1 cellular context compared by ENCODE assay signal in the genomic region with DNA sequence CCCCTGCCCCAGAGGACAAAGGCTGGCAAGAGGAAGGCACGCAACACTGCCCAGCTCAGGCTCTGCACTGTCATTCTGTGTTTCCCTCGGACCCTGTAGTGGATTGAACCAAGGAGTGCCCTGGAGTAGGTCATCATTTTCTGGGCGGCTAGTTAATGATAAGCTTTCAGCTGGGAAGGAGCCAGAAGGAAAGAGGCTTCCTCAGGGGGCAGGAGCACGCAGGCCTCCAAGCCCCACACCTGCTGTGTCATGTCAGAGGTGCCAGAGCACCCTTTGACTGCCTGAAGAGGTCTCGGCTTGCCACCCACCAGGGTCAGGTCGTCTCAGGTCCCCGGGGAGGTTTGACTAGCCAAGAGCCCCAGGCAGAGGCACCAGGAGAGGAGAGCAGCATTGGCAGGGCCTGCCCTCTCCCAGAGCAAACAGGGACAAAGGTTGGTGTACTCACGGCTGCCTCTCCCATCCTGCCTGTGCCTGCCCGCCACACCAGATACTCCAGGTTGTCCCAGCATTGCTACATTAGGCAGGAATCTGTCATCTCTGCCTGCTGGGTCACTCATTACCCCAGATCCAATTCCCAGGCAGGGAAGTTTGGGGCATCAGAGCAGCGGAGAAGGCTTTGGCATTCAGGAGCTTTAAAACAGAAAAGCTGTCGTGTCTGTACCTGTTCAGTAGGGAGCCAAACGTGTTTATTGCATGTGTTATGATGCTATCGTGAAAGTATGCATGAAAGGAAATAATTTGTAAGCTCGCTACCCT.
TF ChIP-seq lines count a peak whose summit lies in the region.

No MANE protein-coding gene starts in this region.

TF ChIP-seq in HepG2, 621 proteins besides CTCF, POLR2A, EP300 and RAD21 (continued from another document and continues in another):
- TF ChIP-seq, protein P1, sequence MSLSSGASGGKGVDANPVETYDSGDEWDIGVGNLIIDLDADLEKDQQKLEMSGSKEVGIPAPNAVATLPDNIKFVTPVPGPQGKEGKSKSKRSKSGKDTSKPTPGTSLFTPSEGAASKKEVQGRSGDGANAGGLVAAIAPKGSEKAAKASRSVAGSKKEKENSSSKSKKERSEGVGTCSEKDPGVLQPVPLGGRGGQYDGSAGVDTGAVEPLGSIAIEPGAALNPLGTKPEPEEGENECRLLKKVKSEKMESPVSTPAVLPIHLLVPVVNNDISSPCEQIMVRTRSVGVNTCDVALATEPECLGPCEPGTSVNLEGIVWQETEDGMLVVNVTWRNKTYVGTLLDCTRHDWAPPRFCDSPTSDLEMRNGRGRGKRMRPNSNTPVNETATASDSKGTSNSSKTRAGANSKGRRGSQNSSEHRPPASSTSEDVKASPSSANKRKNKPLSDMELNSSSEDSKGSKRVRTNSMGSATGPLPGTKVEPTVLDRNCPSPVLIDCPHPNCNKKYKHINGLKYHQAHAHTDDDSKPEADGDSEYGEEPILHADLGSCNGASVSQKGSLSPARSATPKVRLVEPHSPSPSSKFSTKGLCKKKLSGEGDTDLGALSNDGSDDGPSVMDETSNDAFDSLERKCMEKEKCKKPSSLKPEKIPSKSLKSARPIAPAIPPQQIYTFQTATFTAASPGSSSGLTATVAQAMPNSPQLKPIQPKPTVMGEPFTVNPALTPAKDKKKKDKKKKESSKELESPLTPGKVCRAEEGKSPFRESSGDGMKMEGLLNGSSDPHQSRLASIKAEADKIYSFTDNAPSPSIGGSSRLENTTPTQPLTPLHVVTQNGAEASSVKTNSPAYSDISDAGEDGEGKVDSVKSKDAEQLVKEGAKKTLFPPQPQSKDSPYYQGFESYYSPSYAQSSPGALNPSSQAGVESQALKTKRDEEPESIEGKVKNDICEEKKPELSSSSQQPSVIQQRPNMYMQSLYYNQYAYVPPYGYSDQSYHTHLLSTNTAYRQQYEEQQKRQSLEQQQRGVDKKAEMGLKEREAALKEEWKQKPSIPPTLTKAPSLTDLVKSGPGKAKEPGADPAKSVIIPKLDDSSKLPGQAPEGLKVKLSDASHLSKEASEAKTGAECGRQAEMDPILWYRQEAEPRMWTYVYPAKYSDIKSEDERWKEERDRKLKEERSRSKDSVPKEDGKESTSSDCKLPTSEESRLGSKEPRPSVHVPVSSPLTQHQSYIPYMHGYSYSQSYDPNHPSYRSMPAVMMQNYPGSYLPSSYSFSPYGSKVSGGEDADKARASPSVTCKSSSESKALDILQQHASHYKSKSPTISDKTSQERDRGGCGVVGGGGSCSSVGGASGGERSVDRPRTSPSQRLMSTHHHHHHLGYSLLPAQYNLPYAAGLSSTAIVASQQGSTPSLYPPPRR (CRISPR knock-in tag; IDR thresholded peaks at IDR 0.05; ENCODE audit: borderline replicate concordance): peak; percentile 39; the same call in 1 of the 2 replicates
- no peak for TF ChIP-seq SCMH1 (CRISPR knock-in tag; IDR thresholded peaks at IDR 0.05; ENCODE audit: borderline replicate concordance)
- peak; percentile 63 for TF ChIP-seq ZNF644 (CRISPR knock-in tag; IDR thresholded peaks at IDR 0.05; ENCODE audit: low read depth)
- peak; percentile 61 for TF ChIP-seq FOSL2 (CRISPR knock-in tag; IDR thresholded peaks at IDR 0.05)
- TF ChIP-seq, protein P2, sequence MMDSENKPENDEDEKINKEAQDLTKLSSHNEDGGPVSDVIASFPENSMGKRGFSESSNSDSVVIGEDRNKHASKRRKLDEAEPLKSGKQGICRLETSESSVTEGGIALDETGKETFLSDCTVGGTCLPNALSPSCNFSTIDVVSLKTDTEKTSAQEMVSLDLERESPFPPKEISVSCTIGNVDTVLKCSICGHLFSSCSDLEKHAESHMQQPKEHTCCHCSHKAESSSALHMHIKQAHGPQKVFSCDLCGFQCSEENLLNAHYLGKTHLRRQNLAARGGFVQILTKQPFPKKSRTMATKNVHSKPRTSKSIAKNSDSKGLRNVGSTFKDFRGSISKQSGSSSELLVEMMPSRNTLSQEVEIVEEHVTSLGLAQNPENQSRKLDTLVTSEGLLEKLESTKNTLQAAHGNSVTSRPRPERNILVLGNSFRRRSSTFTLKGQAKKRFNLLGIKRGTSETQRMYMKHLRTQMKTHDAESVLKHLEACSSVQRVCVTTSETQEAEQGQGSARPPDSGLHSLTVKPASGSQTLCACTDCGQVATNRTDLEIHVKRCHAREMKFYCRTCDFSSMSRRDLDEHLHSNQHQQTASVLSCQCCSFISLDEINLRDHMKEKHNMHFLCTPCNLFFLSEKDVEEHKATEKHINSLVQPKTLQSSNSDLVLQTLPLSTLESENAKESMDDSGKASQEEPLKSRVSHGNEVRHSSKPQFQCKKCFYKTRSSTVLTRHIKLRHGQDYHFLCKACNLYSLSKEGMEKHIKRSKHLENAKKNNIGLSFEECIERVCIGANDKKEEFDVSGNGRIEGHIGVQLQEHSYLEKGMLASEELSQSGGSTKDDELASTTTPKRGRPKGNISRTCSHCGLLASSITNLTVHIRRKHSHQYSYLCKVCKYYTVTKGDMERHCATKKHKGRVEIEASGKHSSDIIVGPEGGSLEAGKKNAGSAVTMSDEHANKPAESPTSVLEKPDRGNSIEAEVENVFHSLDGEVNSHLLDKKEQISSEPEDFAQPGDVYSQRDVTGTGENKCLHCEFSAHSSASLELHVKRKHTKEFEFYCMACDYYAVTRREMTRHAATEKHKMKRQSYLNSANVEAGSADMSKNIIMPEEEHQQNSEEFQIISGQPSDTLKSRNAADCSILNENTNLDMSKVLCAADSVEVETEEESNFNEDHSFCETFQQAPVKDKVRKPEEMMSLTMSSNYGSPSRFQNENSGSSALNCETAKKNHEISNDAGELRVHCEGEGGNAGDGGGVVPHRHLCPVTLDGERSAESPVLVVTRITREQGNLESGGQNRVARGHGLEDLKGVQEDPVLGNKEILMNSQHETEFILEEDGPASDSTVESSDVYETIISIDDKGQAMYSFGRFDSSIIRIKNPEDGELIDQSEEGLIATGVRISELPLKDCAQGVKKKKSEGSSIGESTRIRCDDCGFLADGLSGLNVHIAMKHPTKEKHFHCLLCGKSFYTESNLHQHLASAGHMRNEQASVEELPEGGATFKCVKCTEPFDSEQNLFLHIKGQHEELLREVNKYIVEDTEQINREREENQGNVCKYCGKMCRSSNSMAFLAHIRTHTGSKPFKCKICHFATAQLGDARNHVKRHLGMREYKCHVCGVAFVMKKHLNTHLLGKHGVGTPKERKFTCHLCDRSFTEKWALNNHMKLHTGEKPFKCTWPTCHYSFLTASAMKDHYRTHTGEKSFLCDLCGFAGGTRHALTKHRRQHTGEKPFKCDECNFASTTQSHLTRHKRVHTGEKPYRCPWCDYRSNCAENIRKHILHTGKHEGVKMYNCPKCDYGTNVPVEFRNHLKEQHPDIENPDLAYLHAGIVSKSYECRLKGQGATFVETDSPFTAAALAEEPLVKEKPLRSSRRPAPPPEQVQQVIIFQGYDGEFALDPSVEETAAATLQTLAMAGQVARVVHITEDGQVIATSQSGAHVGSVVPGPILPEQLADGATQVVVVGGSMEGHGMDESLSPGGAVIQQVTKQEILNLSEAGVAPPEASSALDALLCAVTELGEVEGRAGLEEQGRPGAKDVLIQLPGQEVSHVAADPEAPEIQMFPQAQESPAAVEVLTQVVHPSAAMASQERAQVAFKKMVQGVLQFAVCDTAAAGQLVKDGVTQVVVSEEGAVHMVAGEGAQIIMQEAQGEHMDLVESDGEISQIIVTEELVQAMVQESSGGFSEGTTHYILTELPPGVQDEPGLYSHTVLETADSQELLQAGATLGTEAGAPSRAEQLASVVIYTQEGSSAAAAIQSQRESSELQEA (CRISPR knock-in tag; IDR thresholded peaks at IDR 0.05; ENCODE audit: not compliant biosample characterization): no peak
- TF ChIP-seq, protein P3, sequence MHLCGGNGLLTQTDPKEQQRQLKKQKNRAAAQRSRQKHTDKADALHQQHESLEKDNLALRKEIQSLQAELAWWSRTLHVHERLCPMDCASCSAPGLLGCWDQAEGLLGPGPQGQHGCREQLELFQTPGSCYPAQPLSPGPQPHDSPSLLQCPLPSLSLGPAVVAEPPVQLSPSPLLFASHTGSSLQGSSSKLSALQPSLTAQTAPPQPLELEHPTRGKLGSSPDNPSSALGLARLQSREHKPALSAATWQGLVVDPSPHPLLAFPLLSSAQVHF (CRISPR knock-in tag; IDR thresholded peaks at IDR 0.05): no peak
- TF ChIP-seq, protein P4, sequence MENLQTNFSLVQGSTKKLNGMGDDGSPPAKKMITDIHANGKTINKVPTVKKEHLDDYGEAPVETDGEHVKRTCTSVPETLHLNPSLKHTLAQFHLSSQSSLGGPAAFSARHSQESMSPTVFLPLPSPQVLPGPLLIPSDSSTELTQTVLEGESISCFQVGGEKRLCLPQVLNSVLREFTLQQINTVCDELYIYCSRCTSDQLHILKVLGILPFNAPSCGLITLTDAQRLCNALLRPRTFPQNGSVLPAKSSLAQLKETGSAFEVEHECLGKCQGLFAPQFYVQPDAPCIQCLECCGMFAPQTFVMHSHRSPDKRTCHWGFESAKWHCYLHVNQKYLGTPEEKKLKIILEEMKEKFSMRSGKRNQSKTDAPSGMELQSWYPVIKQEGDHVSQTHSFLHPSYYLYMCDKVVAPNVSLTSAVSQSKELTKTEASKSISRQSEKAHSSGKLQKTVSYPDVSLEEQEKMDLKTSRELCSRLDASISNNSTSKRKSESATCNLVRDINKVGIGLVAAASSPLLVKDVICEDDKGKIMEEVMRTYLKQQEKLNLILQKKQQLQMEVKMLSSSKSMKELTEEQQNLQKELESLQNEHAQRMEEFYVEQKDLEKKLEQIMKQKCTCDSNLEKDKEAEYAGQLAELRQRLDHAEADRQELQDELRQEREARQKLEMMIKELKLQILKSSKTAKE (CRISPR knock-in tag; IDR thresholded peaks at IDR 0.05; ENCODE audit: borderline replicate concordance): no peak
- no peak for TF ChIP-seq ZSCAN21 (CRISPR knock-in tag; IDR thresholded peaks at IDR 0.05; ENCODE audit: borderline replicate concordance)
- no peak for TF ChIP-seq TAF15 (IDR thresholded peaks at IDR 0.05; ENCODE audit: low read depth, low read length, poor library complexity, severe bottlenecking)
- TF ChIP-seq ZNF124 (CRISPR knock-in tag; IDR thresholded peaks at IDR 0.05): 0 out of 2 replicates have a peak, but pooled peaks have one; percentile 26
- TF ChIP-seq SMAD9 (CRISPR knock-in tag; IDR thresholded peaks at IDR 0.05): 0 out of 2 replicates have a peak, but pooled peaks have one; percentile 66
- TF ChIP-seq NFIC (IDR thresholded peaks at IDR 0.05; ENCODE audit: low read length): no peak
- no peak for TF ChIP-seq NR2F1 (CRISPR knock-in tag; IDR thresholded peaks at IDR 0.05)
- no peak for TF ChIP-seq PAX8 (CRISPR knock-in tag; IDR thresholded peaks at IDR 0.05; ENCODE audit: borderline replicate concordance)
- TF ChIP-seq ZNF24 (IDR thresholded peaks at IDR 0.05): no peak
- TF ChIP-seq ZNF792 (CRISPR knock-in tag; IDR thresholded peaks at IDR 0.05): peak; percentile 74; the same call in 1 of the 2 replicates
- TF ChIP-seq, protein P5, sequence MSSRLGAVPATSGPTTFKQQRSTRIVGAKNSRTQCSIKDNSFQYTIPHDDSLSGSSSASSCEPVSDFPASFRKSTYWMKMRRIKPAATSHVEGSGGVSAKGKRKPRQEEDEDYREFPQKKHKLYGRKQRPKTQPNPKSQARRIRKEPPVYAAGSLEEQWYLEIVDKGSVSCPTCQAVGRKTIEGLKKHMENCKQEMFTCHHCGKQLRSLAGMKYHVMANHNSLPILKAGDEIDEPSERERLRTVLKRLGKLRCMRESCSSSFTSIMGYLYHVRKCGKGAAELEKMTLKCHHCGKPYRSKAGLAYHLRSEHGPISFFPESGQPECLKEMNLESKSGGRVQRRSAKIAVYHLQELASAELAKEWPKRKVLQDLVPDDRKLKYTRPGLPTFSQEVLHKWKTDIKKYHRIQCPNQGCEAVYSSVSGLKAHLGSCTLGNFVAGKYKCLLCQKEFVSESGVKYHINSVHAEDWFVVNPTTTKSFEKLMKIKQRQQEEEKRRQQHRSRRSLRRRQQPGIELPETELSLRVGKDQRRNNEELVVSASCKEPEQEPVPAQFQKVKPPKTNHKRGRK (CRISPR knock-in tag; IDR thresholded peaks at IDR 0.05): no peak
- TF ChIP-seq ZNF75D (CRISPR knock-in tag; IDR thresholded peaks at IDR 0.05; ENCODE audit: borderline replicate concordance): no peak
- TF ChIP-seq FOXO1 (CRISPR knock-in tag; IDR thresholded peaks at IDR 0.05): peak; percentile 1; the same call in 1 of the 2 replicates
- TF ChIP-seq ZNF329 (CRISPR knock-in tag; IDR thresholded peaks at IDR 0.05; ENCODE audit: low read depth): no peak
- TF ChIP-seq IKZF4 (CRISPR knock-in tag; IDR thresholded peaks at IDR 0.05; ENCODE audit: borderline replicate concordance, low read depth, not compliant biosample characterization): no peak
- TF ChIP-seq CCDC6 (CRISPR knock-in tag; IDR thresholded peaks at IDR 0.05): 0 out of 2 replicates have a peak, but pooled peaks have one; percentile 69
- TF ChIP-seq RARA (CRISPR knock-in tag; IDR thresholded peaks at IDR 0.05): peak; percentile 55
- TF ChIP-seq ARNTL (CRISPR knock-in tag; IDR thresholded peaks at IDR 0.05): no peak
- TF ChIP-seq, protein P6, sequence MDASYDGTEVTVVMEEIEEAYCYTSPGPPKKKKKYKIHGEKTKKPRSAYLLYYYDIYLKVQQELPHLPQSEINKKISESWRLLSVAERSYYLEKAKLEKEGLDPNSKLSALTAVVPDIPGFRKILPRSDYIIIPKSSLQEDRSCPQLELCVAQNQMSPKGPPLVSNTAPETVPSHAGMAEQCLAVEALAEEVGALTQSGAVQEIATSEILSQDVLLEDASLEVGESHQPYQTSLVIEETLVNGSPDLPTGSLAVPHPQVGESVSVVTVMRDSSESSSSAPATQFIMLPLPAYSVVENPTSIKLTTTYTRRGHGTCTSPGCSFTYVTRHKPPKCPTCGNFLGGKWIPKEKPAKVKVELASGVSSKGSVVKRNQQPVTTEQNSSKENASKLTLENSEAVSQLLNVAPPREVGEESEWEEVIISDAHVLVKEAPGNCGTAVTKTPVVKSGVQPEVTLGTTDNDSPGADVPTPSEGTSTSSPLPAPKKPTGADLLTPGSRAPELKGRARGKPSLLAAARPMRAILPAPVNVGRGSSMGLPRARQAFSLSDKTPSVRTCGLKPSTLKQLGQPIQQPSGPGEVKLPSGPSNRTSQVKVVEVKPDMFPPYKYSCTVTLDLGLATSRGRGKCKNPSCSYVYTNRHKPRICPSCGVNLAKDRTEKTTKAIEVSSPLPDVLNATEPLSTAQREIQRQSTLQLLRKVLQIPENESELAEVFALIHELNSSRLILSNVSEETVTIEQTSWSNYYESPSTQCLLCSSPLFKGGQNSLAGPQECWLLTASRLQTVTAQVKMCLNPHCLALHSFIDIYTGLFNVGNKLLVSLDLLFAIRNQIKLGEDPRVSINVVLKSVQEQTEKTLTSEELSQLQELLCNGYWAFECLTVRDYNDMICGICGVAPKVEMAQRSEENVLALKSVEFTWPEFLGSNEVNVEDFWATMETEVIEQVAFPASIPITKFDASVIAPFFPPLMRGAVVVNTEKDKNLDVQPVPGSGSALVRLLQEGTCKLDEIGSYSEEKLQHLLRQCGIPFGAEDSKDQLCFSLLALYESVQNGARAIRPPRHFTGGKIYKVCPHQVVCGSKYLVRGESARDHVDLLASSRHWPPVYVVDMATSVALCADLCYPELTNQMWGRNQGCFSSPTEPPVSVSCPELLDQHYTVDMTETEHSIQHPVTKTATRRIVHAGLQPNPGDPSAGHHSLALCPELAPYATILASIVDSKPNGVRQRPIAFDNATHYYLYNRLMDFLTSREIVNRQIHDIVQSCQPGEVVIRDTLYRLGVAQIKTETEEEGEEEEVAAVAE (CRISPR knock-in tag; IDR thresholded peaks at IDR 0.05; ENCODE audit: borderline replicate concordance): 0 out of 2 replicates have a peak, but pooled peaks have one; percentile 42
- no peak for TF ChIP-seq ZNF484 (CRISPR knock-in tag; IDR thresholded peaks at IDR 0.05; ENCODE audit: borderline replicate concordance, low read depth)
- TF ChIP-seq REL (CRISPR knock-in tag; conservative IDR thresholded peaks at IDR 0.05): no peak
- TF ChIP-seq MLLT10 (CRISPR knock-in tag; IDR thresholded peaks at IDR 0.05): no peak
- TF ChIP-seq ZMYM4 (CRISPR knock-in tag; IDR thresholded peaks at IDR 0.05): peak; percentile 70; the same call in 1 of the 2 replicates
- TF ChIP-seq ZNF496 (CRISPR knock-in tag; IDR thresholded peaks at IDR 0.05; ENCODE audit: insufficient replicate concordance): no peak
- TF ChIP-seq ZNF567 (CRISPR knock-in tag; IDR thresholded peaks at IDR 0.05; ENCODE audit: borderline replicate concordance): 0 out of 2 replicates have a peak, but pooled peaks have one; percentile 31
